Comparison of ENCODE assay signal across 1 cellular context in the genomic region with DNA sequence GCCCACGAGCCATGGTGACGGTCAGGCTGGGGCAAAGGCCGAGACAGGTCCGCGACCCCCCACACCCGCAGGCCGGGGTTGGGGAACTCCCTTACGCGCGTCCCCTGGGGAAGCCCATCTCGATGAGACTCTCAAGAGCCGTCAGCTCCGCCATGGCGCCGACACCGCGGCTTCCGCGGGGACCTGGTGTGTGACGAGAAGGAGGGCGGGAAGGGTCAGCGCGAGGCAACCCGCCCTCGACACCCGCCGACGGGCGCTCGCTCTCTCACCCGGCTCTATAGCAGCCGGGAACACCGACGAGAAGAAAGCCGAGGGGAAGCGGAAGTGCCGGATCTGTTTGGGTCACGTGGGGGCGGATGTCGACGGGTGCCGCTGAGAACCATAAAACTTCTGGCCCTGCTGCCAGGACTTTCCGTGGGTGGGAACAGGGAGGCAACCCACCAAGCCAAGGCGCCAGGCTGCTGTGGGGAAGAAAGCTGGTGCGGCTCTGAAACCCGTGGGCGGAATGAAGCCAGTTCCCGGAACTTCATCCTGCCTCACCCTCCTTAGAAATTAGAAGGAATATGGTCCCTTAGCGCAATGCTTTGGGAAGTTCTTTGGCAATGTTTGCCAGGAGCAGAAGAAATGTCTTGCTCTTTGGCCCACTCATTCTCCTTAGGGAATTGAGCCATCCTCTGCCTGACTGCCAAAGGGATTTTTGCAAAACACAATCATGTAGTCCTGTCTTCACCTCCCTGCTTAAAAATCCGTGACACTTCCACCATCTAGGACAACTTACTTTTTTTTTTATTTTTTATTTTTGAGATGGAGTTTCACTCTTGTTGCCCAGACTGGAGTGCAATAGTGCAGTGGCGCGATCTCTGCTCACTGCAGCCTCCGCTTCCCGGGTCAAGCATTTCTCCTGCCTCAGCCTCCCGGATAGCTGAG.
A peak's percentile ranks its signal among the peaks of the same experiment; 100 is the strongest.
TF ChIP-seq lines count a peak whose summit lies in the region.

A gene with protein sequence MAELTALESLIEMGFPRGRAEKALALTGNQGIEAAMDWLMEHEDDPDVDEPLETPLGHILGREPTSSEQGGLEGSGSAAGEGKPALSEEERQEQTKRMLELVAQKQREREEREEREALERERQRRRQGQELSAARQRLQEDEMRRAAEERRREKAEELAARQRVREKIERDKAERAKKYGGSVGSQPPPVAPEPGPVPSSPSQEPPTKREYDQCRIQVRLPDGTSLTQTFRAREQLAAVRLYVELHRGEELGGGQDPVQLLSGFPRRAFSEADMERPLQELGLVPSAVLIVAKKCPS (minus strand): TSS at position 304 of the 927 bp plus-strand sequence. CDS start 150 bp downstream, at position 154.

TF ChIP-seq in K562, 482 proteins besides CTCF, POLR2A, EP300 and RAD21 (continued from another document and continues in another):
- TF ChIP-seq MGA (IDR thresholded peaks at IDR 0.05), result peak; percentile 68
- peak; percentile 33 to 55; a peak in 2 of 4 replicates for TF ChIP-seq ETV6 (IDR thresholded peaks at IDR 0.05; ENCODE audit: borderline replicate concordance in 1 of 2, low read depth in 2 of 2, low read length in 1 of 2)
- TF ChIP-seq ETV6 (CRISPR knock-in tag; IDR thresholded peaks at IDR 0.05; ENCODE audit: borderline replicate concordance), result no peak
- peak; percentile 32; the same call in 1 of the 2 replicates for TF ChIP-seq SP1 (CRISPR knock-in tag; IDR thresholded peaks at IDR 0.05)
- 0 out of 4 replicates have a peak, but pooled peaks of 1 of the 2 experiments have one; percentile 30 for TF ChIP-seq TBL1XR1 (IDR thresholded peaks at IDR 0.05; ENCODE audit: low read length in 2 of 2)
- peak; percentile 52 for TF ChIP-seq CHD1 (IDR thresholded peaks at IDR 0.05; ENCODE audit: low read length)
- TF ChIP-seq, protein P1, sequence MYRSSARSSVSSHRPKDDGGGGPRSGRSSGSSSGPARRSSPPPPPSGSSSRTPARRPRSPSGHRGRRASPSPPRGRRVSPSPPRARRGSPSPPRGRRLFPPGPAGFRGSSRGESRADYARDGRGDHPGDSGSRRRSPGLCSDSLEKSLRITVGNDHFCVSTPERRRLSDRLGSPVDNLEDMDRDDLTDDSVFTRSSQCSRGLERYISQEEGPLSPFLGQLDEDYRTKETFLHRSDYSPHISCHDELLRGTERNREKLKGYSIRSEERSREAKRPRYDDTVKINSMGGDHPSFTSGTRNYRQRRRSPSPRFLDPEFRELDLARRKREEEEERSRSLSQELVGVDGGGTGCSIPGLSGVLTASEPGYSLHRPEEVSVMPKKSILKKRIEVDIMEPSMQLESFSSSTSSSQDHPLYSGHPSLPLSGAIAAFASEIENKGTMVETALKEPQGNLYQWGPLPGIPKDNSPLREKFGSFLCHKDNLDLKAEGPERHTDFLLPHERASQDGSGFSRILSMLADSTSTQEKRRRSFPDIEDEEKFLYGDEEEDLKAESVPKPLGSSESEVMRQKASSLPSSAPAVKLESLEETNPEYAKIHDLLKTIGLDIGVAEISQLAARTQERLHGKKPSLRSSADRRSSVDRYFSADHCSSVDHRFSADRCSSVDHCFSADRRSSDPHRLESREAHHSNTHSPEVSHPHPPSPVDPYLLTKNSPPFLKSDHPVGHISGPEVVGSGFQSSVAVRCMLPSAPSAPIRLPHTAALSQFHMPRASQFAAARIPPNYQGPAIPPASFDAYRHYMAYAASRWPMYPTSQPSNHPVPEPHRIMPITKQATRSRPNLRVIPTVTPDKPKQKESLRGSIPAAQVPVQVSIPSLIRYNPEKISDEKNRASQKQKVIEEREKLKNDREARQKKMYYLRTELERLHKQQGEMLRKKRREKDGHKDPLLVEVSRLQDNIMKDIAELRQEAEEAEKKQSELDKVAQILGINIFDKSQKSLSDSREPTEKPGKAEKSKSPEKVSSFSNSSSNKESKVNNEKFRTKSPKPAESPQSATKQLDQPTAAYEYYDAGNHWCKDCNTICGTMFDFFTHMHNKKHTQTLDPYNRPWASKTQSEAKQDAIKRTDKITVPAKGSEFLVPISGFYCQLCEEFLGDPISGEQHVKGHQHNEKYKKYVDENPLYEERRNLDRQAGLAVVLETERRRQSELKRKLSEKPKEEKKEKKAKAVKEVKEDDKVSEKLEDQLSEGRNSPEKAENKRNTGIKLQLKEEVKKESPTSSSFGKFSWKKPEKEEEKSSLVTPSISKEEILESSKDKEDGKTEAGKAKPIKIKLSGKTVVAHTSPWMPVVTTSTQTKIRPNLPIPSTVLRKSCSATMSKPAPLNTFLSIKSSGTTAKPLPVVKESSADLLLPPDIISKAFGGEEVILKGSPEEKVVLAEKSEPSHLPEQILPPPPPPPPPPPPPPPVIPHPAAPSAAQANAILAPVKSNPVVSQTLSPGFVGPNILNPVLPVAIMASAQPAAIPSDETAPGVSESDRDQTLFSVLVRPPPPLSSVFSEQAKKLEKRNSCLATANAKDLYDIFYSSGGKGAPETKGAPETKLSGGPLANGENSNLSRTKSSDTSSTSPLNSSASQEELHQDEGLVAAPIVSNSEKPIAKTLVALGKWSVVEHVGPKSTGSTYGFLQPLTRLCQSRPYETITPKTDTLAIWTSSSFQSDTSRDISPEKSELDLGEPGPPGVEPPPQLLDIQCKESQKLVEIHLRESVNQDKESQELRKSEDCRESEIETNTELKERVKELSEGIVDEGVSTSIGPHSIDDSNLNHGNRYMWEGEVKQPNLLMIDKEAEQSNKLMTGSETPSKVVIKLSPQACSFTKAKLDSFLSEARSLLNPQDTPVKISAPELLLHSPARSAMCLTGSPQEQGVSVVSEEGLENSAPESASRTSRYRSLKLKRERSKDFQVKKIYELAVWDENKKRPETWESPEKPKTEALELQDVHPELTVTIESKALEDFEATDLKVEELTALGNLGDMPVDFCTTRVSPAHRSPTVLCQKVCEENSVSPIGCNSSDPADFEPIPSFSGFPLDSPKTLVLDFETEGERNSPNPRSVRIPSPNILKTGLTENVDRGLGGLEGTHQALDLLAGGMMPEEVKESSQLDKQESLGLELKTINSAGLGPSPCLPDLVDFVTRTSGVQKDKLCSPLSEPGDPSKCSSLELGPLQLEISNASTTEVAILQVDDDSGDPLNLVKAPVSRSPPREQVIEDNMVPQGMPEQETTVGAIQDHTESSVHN (IDR thresholded peaks at IDR 0.05; ENCODE audit: borderline replicate concordance in 1 of 2, low read depth in 1 of 2), result no peak
- TF ChIP-seq RBFOX2 (IDR thresholded peaks at IDR 0.05; ENCODE audit: low read depth, low read length), result peak; percentile 92
- peak; percentile 67 for TF ChIP-seq FIP1L1 (IDR thresholded peaks at IDR 0.05; ENCODE audit: low read depth, low read length, poor library complexity, severe bottlenecking)
- TF ChIP-seq RB1 (IDR thresholded peaks at IDR 0.05; ENCODE audit: low read depth), result peak; percentile 67; the same call in 1 of the 2 replicates
- TF ChIP-seq ELF2 (CRISPR knock-in tag; IDR thresholded peaks at IDR 0.05), result peak; percentile 90
- peak in 1 of 2 experiments; percentile 17; a peak in 2 of 4 replicates for TF ChIP-seq SIX5 (IDR thresholded peaks at IDR 0.05; ENCODE audit: borderline replicate concordance in 1 of 2, insufficient read depth in 1 of 2, low read depth in 1 of 2, low read length in 2 of 2)
- peak; percentile 37; the same call in 1 of the 2 replicates for TF ChIP-seq TAF7 (tag; IDR thresholded peaks at IDR 0.05)
- no peak for TF ChIP-seq U2AF2 (optimal IDR thresholded peaks at IDR 0.05; ENCODE audit: low read depth, low read length)
- peak; percentile 85 for TF ChIP-seq SUPT5H (IDR thresholded peaks at IDR 0.05)
- TF ChIP-seq SPI1 (IDR thresholded peaks at IDR 0.05; ENCODE audit: borderline replicate concordance, low read depth, low read length), result peak; percentile 97
- peak; percentile 80 for TF ChIP-seq TAF1 (IDR thresholded peaks at IDR 0.05; ENCODE audit: control insufficient read depth, extremely low read depth, insufficient read depth, low read length, severe bottlenecking)
- peak; percentile 80 for TF ChIP-seq NKRF (IDR thresholded peaks at IDR 0.05; ENCODE audit: borderline replicate concordance)
- no peak for TF ChIP-seq FUS (optimal IDR thresholded peaks at IDR 0.05; ENCODE audit: low read depth, low read length)
